8 cellular contexts compared by ENCODE assay signal in genomic region chr12:14272954-14273910, GRCh38.
DNase-seq lines count a peak whose midpoint lies in the region; ATAC-seq and TF ChIP-seq lines count a peak whose summit lies in the region.

No MANE protein-coding gene starts in this region.

- no peak overlapping the region for H3K4me3 ChIP-seq in duodenal mucosa (ENCODE audit: low read depth in 1 of 2, low read length in 2 of 2)
- no peak overlapping the region for H3K4me3 ChIP-seq in vagina

- intact Hi-C loops in vagina (cut with DNase I), result no loop called here

- CTCF ChIA-PET in GM10248 (lab: Yijun Ruan, JAX), result interaction anchor here (1.0 to 2.4 kb wide), 9 partner anchors 9 to 181 kb away, joined by 3 to 8 read pairs (median 5); partner anchors contain the start of gene ATF7IP

- DNase-seq in NCI-H2107 treated with DMSO at 0.1 percent for 48 hours (lab: John Stamatoyannopoulos, UW; ENCODE audit: unreplicated experiment) (peak; percentile 71), putamen (ENCODE audit: low spot score) (peak; percentile 36), cerebellar cortex (ENCODE audit: low spot score) (no peak), GM10248 (ENCODE audit: extremely low spot score) (no peak), vagina (ENCODE audit: extremely low spot score in 2 of 2) (no peak)

- H3K9me3 ChIP-seq in duodenal mucosa (ENCODE audit: control insufficient read depth in 1 of 2, low read length in 2 of 2) (peaks cover 5 to 6% of the 10 kb centered on the region in 2 donors), vagina (no peaks in the 10 kb centered on the region)

- peaks cover 5 to 9% of the 10 kb centered on the region in 2 donors for H3K4me1 ChIP-seq in duodenal mucosa (ENCODE audit: control insufficient read depth in 1 of 2, insufficient read depth in 2 of 2, low read length in 2 of 2)
- no peaks in the 10 kb centered on the region for H3K4me1 ChIP-seq in vagina

- TF ChIP-seq CTCF in GM10248 (IDR thresholded peaks at IDR 0.05; ENCODE audit: control extremely low read depth, extremely low read depth, low read depth, missing control alignments), result no peak
- TF ChIP-seq CTCF in vagina (IDR thresholded peaks at IDR 0.05), result no peak

- TF ChIP-seq POLR2A in vagina (IDR thresholded peaks at IDR 0.05), result no peak

- H3K36me3 ChIP-seq in duodenal mucosa (ENCODE audit: control insufficient read depth in 1 of 2, insufficient read depth in 2 of 2, low read length in 2 of 2) (no peaks in the 10 kb centered on the region), vagina (no peaks in the 10 kb centered on the region)

- POLR2A ChIA-PET in GM10248 (lab: Yijun Ruan, JAX), result no interaction called here

- H3K9ac ChIP-seq in duodenal mucosa (ENCODE audit: low read depth in 1 of 2, low read length in 2 of 2), result no peak overlapping the region

- H3K27ac ChIP-seq in duodenal mucosa (ENCODE audit: low read depth, low read length), result peak overlapping the region; percentile 39
- H3K27ac ChIP-seq in vagina, result no peak overlapping the region

- H3K27me3 ChIP-seq in duodenal mucosa (ENCODE audit: control insufficient read depth in 1 of 2, insufficient read depth in 2 of 2, low read length in 2 of 2) (no peaks in the 10 kb centered on the region), vagina (no peaks in the 10 kb centered on the region)

- ATAC-seq in GM21390 (IDR thresholded peaks at IDR 0.05; ENCODE audit: unreplicated experiment) (peak; percentile 54), HG03175 (IDR thresholded peaks at IDR 0.05; ENCODE audit: unreplicated experiment) (no peak)

Comparison
In these comparisons a context has a peak if more than half of its experiments do, and no peak if none do; other contexts are left out.
1. DNase-seq: peak in NCI-H2107 treated with DMSO at 0.1 percent for 48 hours (single experiment) and putamen (single experiment); none in cerebellar cortex (single experiment), GM10248 (single experiment) and vagina (0 of 2).